In the genomic region with DNA sequence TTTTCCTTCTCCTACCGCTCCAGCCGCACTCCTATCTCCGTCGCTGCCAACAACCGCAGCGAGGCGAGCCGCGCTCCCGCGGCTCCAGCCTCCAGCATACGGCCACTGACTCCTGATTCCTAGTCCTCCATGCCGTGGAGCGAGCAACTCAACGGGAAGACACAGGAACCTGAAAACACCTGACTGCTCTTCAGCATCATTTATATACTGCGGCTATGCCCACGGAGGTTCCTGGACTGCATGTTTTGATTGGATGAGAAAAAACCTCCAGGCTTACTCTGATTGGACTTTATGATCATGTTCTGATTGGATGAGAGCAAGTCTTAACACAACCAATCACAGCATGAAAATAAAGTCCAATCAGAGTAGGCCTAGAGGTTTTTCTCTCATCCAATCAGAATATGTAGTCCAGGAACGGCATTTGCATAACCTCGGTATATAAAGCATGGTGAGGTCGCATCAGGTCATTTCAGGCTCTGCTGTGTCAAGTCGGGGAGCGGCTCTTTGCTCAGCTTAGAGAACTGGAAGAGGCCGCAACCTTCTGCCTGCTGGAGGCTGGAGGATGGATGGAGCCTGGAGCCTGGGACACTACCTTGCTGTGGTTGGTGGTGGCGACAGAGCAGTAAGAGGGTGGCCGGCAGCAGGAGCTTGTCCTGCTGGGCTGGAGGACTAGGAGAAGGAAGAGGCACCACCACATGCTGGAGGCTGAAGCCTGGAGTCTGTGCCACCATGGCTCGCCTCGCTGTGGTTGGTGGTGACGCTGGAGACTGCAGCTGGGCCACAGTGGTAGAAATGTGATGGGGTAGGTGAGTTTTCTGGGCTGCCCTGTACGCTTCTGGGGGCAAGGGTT, we compare ENCODE assay signal across 1 cellular context.
TF ChIP-seq lines count a peak whose summit lies in the region.

No MANE protein-coding gene starts in this region.

TF ChIP-seq in K562, 482 proteins besides CTCF, POLR2A, EP300 and RAD21 (continued from another document):
- TF ChIP-seq ZFP1 (CRISPR knock-in tag; IDR thresholded peaks at IDR 0.05): 0 out of 2 replicates have a peak, but pooled peaks have one; percentile 35
- TF ChIP-seq ZNF76 (CRISPR knock-in tag; IDR thresholded peaks at IDR 0.05; ENCODE audit: borderline replicate concordance): 0 out of 2 replicates have a peak, but pooled peaks have one; percentile 41
- TF ChIP-seq ZNF583 (CRISPR knock-in tag; IDR thresholded peaks at IDR 0.05): 0 out of 2 replicates have a peak, but pooled peaks have one; percentile 17
- TF ChIP-seq ARID1B (IDR thresholded peaks at IDR 0.05): 0 out of 2 replicates have a peak, but pooled peaks have one; percentile 10
- TF ChIP-seq MBD2 (IDR thresholded peaks at IDR 0.05; ENCODE audit: borderline replicate concordance, low read depth): peak; percentile 94
- peak in 1 of 2 experiments; percentile 69; a peak in 2 of 4 replicates for TF ChIP-seq CSDE1 (IDR thresholded peaks at IDR 0.05)
- peak; percentile 95 for TF ChIP-seq GTF2F1 (IDR thresholded peaks at IDR 0.05; ENCODE audit: low read depth, low read length)
- TF ChIP-seq, protein P1, sequence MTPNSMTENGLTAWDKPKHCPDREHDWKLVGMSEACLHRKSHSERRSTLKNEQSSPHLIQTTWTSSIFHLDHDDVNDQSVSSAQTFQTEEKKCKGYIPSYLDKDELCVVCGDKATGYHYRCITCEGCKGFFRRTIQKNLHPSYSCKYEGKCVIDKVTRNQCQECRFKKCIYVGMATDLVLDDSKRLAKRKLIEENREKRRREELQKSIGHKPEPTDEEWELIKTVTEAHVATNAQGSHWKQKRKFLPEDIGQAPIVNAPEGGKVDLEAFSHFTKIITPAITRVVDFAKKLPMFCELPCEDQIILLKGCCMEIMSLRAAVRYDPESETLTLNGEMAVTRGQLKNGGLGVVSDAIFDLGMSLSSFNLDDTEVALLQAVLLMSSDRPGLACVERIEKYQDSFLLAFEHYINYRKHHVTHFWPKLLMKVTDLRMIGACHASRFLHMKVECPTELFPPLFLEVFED (CRISPR knock-in tag; conservative IDR thresholded peaks at IDR 0.05): peak; percentile 92
- peak; percentile 37; the same call in 1 of the 2 replicates for TF ChIP-seq ETS1 (conservative IDR thresholded peaks at IDR 0.05; ENCODE audit: control insufficient read depth, low read depth, low read length)
- TF ChIP-seq BACH1 (tag; IDR thresholded peaks at IDR 0.05): peak; percentile 74; the same call in 1 of the 2 replicates
- 0 out of 2 replicates have a peak, but pooled peaks have one; percentile 21 for TF ChIP-seq ZBTB12 (CRISPR knock-in tag; IDR thresholded peaks at IDR 0.05)
- peak; percentile 24; the same call in 1 of the 2 replicates for TF ChIP-seq TRIM28 (IDR thresholded peaks at IDR 0.05)
- TF ChIP-seq ZNF584 (CRISPR knock-in tag; IDR thresholded peaks at IDR 0.05; ENCODE audit: low read depth): peak; percentile 79; the same call in 1 of the 2 replicates
- TF ChIP-seq, protein P2, sequence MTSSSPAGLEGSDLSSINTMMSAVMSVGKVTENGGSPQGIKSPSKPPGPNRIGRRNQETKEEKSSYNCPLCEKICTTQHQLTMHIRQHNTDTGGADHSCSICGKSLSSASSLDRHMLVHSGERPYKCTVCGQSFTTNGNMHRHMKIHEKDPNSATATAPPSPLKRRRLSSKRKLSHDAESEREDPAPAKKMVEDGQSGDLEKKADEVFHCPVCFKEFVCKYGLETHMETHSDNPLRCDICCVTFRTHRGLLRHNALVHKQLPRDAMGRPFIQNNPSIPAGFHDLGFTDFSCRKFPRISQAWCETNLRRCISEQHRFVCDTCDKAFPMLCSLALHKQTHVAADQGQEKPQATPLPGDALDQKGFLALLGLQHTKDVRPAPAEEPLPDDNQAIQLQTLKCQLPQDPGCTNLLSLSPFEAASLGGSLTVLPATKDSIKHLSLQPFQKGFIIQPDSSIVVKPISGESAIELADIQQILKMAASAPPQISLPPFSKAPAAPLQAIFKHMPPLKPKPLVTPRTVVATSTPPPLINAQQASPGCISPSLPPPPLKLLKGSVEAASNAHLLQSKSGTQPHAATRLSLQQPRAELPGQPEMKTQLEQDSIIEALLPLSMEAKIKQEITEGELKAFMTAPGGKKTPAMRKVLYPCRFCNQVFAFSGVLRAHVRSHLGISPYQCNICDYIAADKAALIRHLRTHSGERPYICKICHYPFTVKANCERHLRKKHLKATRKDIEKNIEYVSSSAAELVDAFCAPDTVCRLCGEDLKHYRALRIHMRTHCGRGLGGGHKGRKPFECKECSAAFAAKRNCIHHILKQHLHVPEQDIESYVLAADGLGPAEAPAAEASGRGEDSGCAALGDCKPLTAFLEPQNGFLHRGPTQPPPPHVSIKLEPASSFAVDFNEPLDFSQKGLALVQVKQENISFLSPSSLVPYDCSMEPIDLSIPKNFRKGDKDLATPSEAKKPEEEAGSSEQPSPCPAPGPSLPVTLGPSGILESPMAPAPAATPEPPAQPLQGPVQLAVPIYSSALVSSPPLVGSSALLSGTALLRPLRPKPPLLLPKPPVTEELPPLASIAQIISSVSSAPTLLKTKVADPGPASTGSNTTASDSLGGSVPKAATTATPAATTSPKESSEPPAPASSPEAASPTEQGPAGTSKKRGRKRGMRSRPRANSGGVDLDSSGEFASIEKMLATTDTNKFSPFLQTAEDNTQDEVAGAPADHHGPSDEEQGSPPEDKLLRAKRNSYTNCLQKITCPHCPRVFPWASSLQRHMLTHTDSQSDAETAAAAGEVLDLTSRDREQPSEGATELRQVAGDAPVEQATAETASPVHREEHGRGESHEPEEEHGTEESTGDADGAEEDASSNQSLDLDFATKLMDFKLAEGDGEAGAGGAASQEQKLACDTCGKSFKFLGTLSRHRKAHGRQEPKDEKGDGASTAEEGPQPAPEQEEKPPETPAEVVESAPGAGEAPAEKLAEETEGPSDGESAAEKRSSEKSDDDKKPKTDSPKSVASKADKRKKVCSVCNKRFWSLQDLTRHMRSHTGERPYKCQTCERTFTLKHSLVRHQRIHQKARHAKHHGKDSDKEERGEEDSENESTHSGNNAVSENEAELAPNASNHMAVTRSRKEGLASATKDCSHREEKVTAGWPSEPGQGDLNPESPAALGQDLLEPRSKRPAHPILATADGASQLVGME (CRISPR knock-in tag; IDR thresholded peaks at IDR 0.05): peak; percentile 85; the same call in 1 of the 2 replicates
- TF ChIP-seq, protein P3, sequence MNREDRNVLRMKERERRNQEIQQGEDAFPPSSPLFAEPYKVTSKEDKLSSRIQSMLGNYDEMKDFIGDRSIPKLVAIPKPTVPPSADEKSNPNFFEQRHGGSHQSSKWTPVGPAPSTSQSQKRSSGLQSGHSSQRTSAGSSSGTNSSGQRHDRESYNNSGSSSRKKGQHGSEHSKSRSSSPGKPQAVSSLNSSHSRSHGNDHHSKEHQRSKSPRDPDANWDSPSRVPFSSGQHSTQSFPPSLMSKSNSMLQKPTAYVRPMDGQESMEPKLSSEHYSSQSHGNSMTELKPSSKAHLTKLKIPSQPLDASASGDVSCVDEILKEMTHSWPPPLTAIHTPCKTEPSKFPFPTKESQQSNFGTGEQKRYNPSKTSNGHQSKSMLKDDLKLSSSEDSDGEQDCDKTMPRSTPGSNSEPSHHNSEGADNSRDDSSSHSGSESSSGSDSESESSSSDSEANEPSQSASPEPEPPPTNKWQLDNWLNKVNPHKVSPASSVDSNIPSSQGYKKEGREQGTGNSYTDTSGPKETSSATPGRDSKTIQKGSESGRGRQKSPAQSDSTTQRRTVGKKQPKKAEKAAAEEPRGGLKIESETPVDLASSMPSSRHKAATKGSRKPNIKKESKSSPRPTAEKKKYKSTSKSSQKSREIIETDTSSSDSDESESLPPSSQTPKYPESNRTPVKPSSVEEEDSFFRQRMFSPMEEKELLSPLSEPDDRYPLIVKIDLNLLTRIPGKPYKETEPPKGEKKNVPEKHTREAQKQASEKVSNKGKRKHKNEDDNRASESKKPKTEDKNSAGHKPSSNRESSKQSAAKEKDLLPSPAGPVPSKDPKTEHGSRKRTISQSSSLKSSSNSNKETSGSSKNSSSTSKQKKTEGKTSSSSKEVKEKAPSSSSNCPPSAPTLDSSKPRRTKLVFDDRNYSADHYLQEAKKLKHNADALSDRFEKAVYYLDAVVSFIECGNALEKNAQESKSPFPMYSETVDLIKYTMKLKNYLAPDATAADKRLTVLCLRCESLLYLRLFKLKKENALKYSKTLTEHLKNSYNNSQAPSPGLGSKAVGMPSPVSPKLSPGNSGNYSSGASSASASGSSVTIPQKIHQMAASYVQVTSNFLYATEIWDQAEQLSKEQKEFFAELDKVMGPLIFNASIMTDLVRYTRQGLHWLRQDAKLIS (CRISPR knock-in tag; IDR thresholded peaks at IDR 0.05): peak; percentile 99
- 0 out of 2 replicates have a peak, but pooled peaks have one; percentile 56 for TF ChIP-seq ZNF830 (CRISPR knock-in tag; IDR thresholded peaks at IDR 0.05)
